19 cellular contexts compared by ENCODE assay signal in genomic region chr1:31214316-31215082, GRCh38. TPM values are rescaled to one million over a fixed set of nuclear protein-coding genes. Genes with fewer than 3 reads are reported as not detected.
DNase-seq lines count a peak whose midpoint lies in the region; ATAC-seq and TF ChIP-seq lines count a peak whose summit lies in the region.
"Had no signal": no experiment of that assay in that cellular context is flagged by ENCODE, and none has a peak within 500 bp of the region (broad histone marks: within the 10 kb centered on the region; RNA-seq: fewer than 3 reads in every experiment).

No MANE protein-coding gene starts in this region.

- peak; percentile 6 for DNase-seq in activated CD8-positive, alpha-beta T cell treated with anti-CD3 and anti-CD28 coated beads for 36 hours
- no peak for DNase-seq in activated CD8-positive, alpha-beta T cell treated with anti-CD3 and anti-CD28 coated beads, Interleukin-2, amount 10 ng/mL, durations not matched to agents 7 days and 5 days
- no peak for DNase-seq in WERI-Rb-1
- DNase-seq in fibroblast of pulmonary artery (ENCODE audit: low read depth), result no peak
- DNase-seq in amygdala (lab: John Stamatoyannopoulos, UW), result no peak
- no peak for DNase-seq in CD14-positive monocyte (ENCODE audit: low spot score)
- DNase-seq: 8988T; activated CD4-positive, alpha-beta T cell treated with anti-CD3 and anti-CD28 coated beads for 4 hours; activated CD8-positive, alpha-beta memory T cell treated with anti-CD3 and anti-CD28 coated beads, Interleukin-2, amount 50 U/mL, for 48 hours; activated naive CD4-positive, alpha-beta T cell; anterior cingulate cortex; BE2C; NCI-H1417 treated with DMSO at 0.1 percent for 48 hours; retina; stimulated activated CD4-positive, alpha-beta T cell treated with anti-CD3 and anti-CD28 coated beads, Interleukin-12 subunit alpha, Interleukin-12 subunit beta, amount 100 ng/mL, for 4 hours had no signal

- CTCF ChIA-PET in activated CD8-positive, alpha-beta T cell treated with anti-CD3 and anti-CD28 coated beads for 36 hours (lab: Charles Lee), result interaction anchor here (1.9 kb wide), 1 partner anchor 52 kb away, joined by 4 read pairs; no protein-coding TSS in a partner anchor
- CTCF ChIA-PET in activated CD8-positive, alpha-beta T cell treated with anti-CD3 and anti-CD28 coated beads, Interleukin-2, amount 10 ng/mL, durations not matched to agents 7 days and 5 days (lab: Charles Lee), result no interaction called here

- POLR2A ChIA-PET in activated CD8-positive, alpha-beta T cell treated with anti-CD3 and anti-CD28 coated beads for 36 hours (lab: Charles Lee), result interaction anchor here (0.5 kb wide), 1 partner anchor 111 kb away, joined by 4 read pairs; no protein-coding TSS in a partner anchor
- POLR2A ChIA-PET in activated CD8-positive, alpha-beta T cell treated with anti-CD3 and anti-CD28 coated beads, Interleukin-2, amount 10 ng/mL, durations not matched to agents 7 days and 5 days (lab: Charles Lee), result no interaction called here

- H3K36me3 Mint-ChIP-seq in activated CD8-positive, alpha-beta T cell treated with anti-CD3 and anti-CD28 coated beads for 36 hours (ENCODE audit: low read depth), result no peaks in the 10 kb centered on the region
- no peaks in the 10 kb centered on the region for H3K36me3 Mint-ChIP-seq in activated CD8-positive, alpha-beta T cell treated with anti-CD3 and anti-CD28 coated beads, Interleukin-2, amount 10 ng/mL, durations not matched to agents 7 days and 5 days (ENCODE audit: low read depth)
- no peaks in the 10 kb centered on the region for H3K36me3 Mint-ChIP-seq in CD14-positive monocyte

- no peak for ATAC-seq in activated CD8-positive, alpha-beta T cell treated with anti-CD3 and anti-CD28 coated beads for 36 hours
- ATAC-seq in activated CD8-positive, alpha-beta T cell treated with anti-CD3 and anti-CD28 coated beads, Interleukin-2, amount 10 ng/mL, durations not matched to agents 7 days and 5 days, result no peak
- no peak for ATAC-seq in GM21529 (IDR thresholded peaks at IDR 0.05; ENCODE audit: unreplicated experiment)
- ATAC-seq: left lobe of liver had no signal

- intact Hi-C loops in activated CD8-positive, alpha-beta T cell treated with anti-CD3 and anti-CD28 coated beads for 36 hours (cut with micrococcal nuclease), result no loop called here
- intact Hi-C loops in CD14-positive monocyte (cut with micrococcal nuclease), result no loop called here

- no peak overlapping the region for H3K27ac Mint-ChIP-seq in activated CD8-positive, alpha-beta T cell treated with anti-CD3 and anti-CD28 coated beads for 36 hours
- no peak overlapping the region for H3K27ac Mint-ChIP-seq in activated CD8-positive, alpha-beta T cell treated with anti-CD3 and anti-CD28 coated beads, Interleukin-2, amount 10 ng/mL, durations not matched to agents 7 days and 5 days
- H3K27ac Mint-ChIP-seq in CD14-positive monocyte, result no peak overlapping the region

- no peaks in the 10 kb centered on the region for H3K9me3 ChIP-seq in WERI-Rb-1 (ENCODE audit: severe bottlenecking)
- H3K9me3 ChIP-seq: BE2C had no signal

- H3K9me3 Mint-ChIP-seq in activated CD8-positive, alpha-beta T cell treated with anti-CD3 and anti-CD28 coated beads for 36 hours, result peaks cover 6% of the 10 kb centered on the region
- peaks cover 4% of the 10 kb centered on the region for H3K9me3 Mint-ChIP-seq in activated CD8-positive, alpha-beta T cell treated with anti-CD3 and anti-CD28 coated beads, Interleukin-2, amount 10 ng/mL, durations not matched to agents 7 days and 5 days (ENCODE audit: insufficient read depth)
- H3K9me3 Mint-ChIP-seq in CD14-positive monocyte, result peaks cover 0 to 7% (median 0%) of the 10 kb centered on the region in 7 donors

- H3K27me3 ChIP-seq in WERI-Rb-1 (ENCODE audit: insufficient read depth, low read depth, severe bottlenecking), result no peaks in the 10 kb centered on the region
- H3K27me3 ChIP-seq: BE2C had no signal

- H3K36me3 ChIP-seq in WERI-Rb-1, result no peaks in the 10 kb centered on the region; the same call in 1 of the 2 replicates
- H3K36me3 ChIP-seq: BE2C had no signal

- no peak overlapping the region for H3K4me3 ChIP-seq in WERI-Rb-1 (ENCODE audit: low read depth, low read length)
- H3K4me3 ChIP-seq in fibroblast of pulmonary artery (replicated peaks; ENCODE audit: low read depth, low read length), result no peak overlapping the region

- H3K27ac ChIP-seq in WERI-Rb-1 (no peak overlapping the region), temporal lobe (ENCODE audit: low read depth, low read length) (peak overlapping the region; percentile 66)
- H3K27ac ChIP-seq: RWPE1 had no signal

- TF ChIP-seq CTCF in activated CD8-positive, alpha-beta T cell treated with anti-CD3 and anti-CD28 coated beads for 36 hours (IDR thresholded peaks at IDR 0.05), result no peak
- TF ChIP-seq CTCF in WERI-Rb-1 (IDR thresholded peaks at IDR 0.05; ENCODE audit: low read depth, low read length), result peak; percentile 31; the same call in 1 of the 2 replicates
- peak; percentile 19 for TF ChIP-seq CTCF in fibroblast of pulmonary artery (IDR thresholded peaks at IDR 0.05; ENCODE audit: low read length, missing control alignments)
- no peak for TF ChIP-seq CTCF in CD14-positive monocyte (IDR thresholded peaks at IDR 0.05)

- H3K27me3 Mint-ChIP-seq in activated CD8-positive, alpha-beta T cell treated with anti-CD3 and anti-CD28 coated beads for 36 hours, result peaks cover 5% of the 10 kb centered on the region
- H3K27me3 Mint-ChIP-seq in activated CD8-positive, alpha-beta T cell treated with anti-CD3 and anti-CD28 coated beads, Interleukin-2, amount 10 ng/mL, durations not matched to agents 7 days and 5 days (ENCODE audit: low read depth), result peaks cover 9% of the 10 kb centered on the region
- peaks cover 4 to 17% (median 13%) of the 10 kb centered on the region in 3 donors for H3K27me3 Mint-ChIP-seq in CD14-positive monocyte (ENCODE audit: low read depth in 3 of 3)

- H3K4me1 Mint-ChIP-seq in activated CD8-positive, alpha-beta T cell treated with anti-CD3 and anti-CD28 coated beads for 36 hours (ENCODE audit: low read depth), result no peaks in the 10 kb centered on the region
- H3K4me1 Mint-ChIP-seq in activated CD8-positive, alpha-beta T cell treated with anti-CD3 and anti-CD28 coated beads, Interleukin-2, amount 10 ng/mL, durations not matched to agents 7 days and 5 days (ENCODE audit: low read depth), result no peaks in the 10 kb centered on the region
- no peaks in the 10 kb centered on the region for H3K4me1 Mint-ChIP-seq in CD14-positive monocyte

- H3K4me3 Mint-ChIP-seq in activated CD8-positive, alpha-beta T cell treated with anti-CD3 and anti-CD28 coated beads for 36 hours, result no peak overlapping the region
- H3K4me3 Mint-ChIP-seq in activated CD8-positive, alpha-beta T cell treated with anti-CD3 and anti-CD28 coated beads, Interleukin-2, amount 10 ng/mL, durations not matched to agents 7 days and 5 days, result no peak overlapping the region
- H3K4me3 Mint-ChIP-seq in CD14-positive monocyte, result no peak overlapping the region

RNA-seq across cellular contexts. Expression of gene NKAIN1, which starts 25.2 kb away (rescaled TPM):
- not detected for total RNA-seq in activated CD8-positive, alpha-beta T cell treated with anti-CD3 and anti-CD28 coated beads for 36 hours
- total RNA-seq in activated CD8-positive, alpha-beta T cell treated with anti-CD3 and anti-CD28 coated beads, Interleukin-2, amount 10 ng/mL, durations not matched to agents 7 days and 5 days, result 1 to 10 TPM in 1 of 2 experiments, under 1 TPM in 1; 0.63 to 2.0 TPM
- 27.0 TPM for total RNA-seq in temporal lobe
- polyA plus RNA-seq in CD14-positive monocyte, result not detected
- total RNA-seq: left lobe of liver had no signal

Comparison
In these comparisons a context has a peak if more than half of its experiments do, and no peak if none do; other contexts are left out.
1. CTCF ChIP-seq: peak in WERI-Rb-1 (single experiment) and fibroblast of pulmonary artery (single experiment); none in activated CD8-positive, alpha-beta T cell treated with anti-CD3 and anti-CD28 coated beads for 36 hours (single experiment) and CD14-positive monocyte (single experiment).